ENCODE assay signal across 17 cellular contexts in the genomic region with DNA sequence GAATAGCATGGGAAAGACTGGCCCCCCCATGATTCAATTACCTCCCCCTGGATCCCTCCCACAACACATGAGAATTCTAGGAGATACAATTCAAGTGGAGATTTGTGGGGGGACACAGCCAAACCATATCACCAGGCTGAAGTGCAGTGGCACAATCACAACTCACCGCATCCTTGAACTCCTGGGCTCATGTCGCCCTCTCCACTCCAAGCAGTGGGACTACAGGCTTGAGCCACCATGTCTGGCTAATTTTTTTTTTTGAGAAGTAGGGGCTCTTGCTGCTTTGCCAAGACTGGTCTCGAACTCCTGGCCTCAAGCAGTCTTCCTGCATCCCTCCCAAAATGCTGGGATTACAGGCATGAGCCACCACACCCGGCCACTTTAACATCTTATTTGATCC. TPM values are rescaled to one million over a fixed set of nuclear protein-coding genes. Genes with fewer than 3 reads are reported as not detected.
A peak's percentile ranks its signal among the peaks of the same experiment; 100 is the strongest.
DNase-seq lines count a peak whose midpoint lies in the region; ATAC-seq and TF ChIP-seq lines count a peak whose summit lies in the region.
"Had no signal": no experiment of that assay in that cellular context is flagged by ENCODE, and none has a peak within 500 bp of the region (broad histone marks: within the 10 kb centered on the region; RNA-seq: fewer than 3 reads in every experiment).

No MANE protein-coding gene starts in this region.

- H3K27me3 Mint-ChIP-seq in H9 (ENCODE audit: low read depth) (no peaks in the 10 kb centered on the region; the same call in 1 of the 2 replicates), chondrocyte (ENCODE audit: low read depth) (peaks cover 25% of the 10 kb centered on the region)

- DNase-seq in H9 (no peak), chondrocyte (ENCODE audit: low spot score) (no peak), amniotic stem cell (lab: John Stamatoyannopoulos, UW) (no peak)
- DNase-seq: CD8-positive, alpha-beta T cell; COR-L47; DMS153; DMS79 treated with DMSO at 0.1 percent for 48 hours; EL; GM23248; IMR-90; KG1 had no signal

- no peak overlapping the region for H3K9ac ChIP-seq in H9 (ENCODE audit: extremely low read depth, insufficient read length, low read length)
- H3K9ac ChIP-seq: GM23248 had no signal

- no peak overlapping the region for H3K27ac ChIP-seq in H9 (ENCODE audit: insufficient read length, low read depth, low read length)
- H3K27ac ChIP-seq: A549, GM23248 had no signal

- no CpG with 5 or more reads among the region's 4 CpGs for WGBS in H9 (ENCODE audit: extremely low coverage, insufficient read length, low lambda C conversion rate)

- no peaks in the 10 kb centered on the region for H3K27me3 ChIP-seq in H9 (ENCODE audit: insufficient read depth, low read length)

- H3K23me2 ChIP-seq in H9 (ENCODE audit: insufficient read length, low read depth, low read length, poor library complexity, severe bottlenecking), result no peaks in the 10 kb centered on the region

- no peak overlapping the region for H3K4ac ChIP-seq in H9 (ENCODE audit: low read depth, low read length)

- no peak overlapping the region for H3K23ac ChIP-seq in H9 (ENCODE audit: insufficient read length, low read depth, low read length)

- H3K79me1 ChIP-seq in H9 (ENCODE audit: insufficient read depth, low read depth, low read length, poor library complexity, severe bottlenecking), result no peaks in the 10 kb centered on the region

- no peaks in the 10 kb centered on the region for H3K79me2 ChIP-seq in H9 (ENCODE audit: insufficient read depth, low read length)

- peak; percentile 28; the same call in 1 of the 2 replicates for TF ChIP-seq RAD21 in Ishikawa (IDR thresholded peaks at IDR 0.05; ENCODE audit: low read depth)

- no peaks in the 10 kb centered on the region for H4K20me1 ChIP-seq in H9 (ENCODE audit: control insufficient read depth, insufficient read depth, insufficient read length)

- no peak for ATAC-seq in HG02938 (IDR thresholded peaks at IDR 0.05; ENCODE audit: unreplicated experiment)
- no peak for ATAC-seq in GM21447 (IDR thresholded peaks at IDR 0.05; ENCODE audit: unreplicated experiment)
- ATAC-seq: CD8-positive, alpha-beta T cell had no signal

- H3K36me3 Mint-ChIP-seq in H9 (ENCODE audit: insufficient read depth in 1 of 3, low read depth in 3 of 3) (no peaks in the 10 kb centered on the region), chondrocyte (ENCODE audit: low read depth) (no peaks in the 10 kb centered on the region)
- H3K36me3 Mint-ChIP-seq: CD14-positive monocyte; CD8-positive, alpha-beta T cell had no signal

- no peak overlapping the region for H2BK12ac ChIP-seq in H9 (ENCODE audit: insufficient read length, low read depth, low read length)

- H3K4me2 ChIP-seq in H9 (ENCODE audit: insufficient read depth, insufficient read length, low read length), result no peak overlapping the region
- H3K4me2 ChIP-seq: A549 had no signal

- no peak overlapping the region for H3K56ac ChIP-seq in H9 (ENCODE audit: insufficient read length, low read depth, low read length)

- H3T11ph ChIP-seq in H9 (ENCODE audit: low read length), result no peak overlapping the region

- H2BK5ac ChIP-seq in H9 (ENCODE audit: insufficient read length, low read length), result no peak overlapping the region

- H3K4me1 Mint-ChIP-seq in H9 (peaks cover 0 to 2% of the 10 kb centered on the region in 2 experiments; a peak in 1 of 4 replicates), chondrocyte (ENCODE audit: low read depth) (no peaks in the 10 kb centered on the region)
- H3K4me1 Mint-ChIP-seq: CD14-positive monocyte had no signal

- H3K14ac ChIP-seq in H9 (ENCODE audit: insufficient read depth, low read length), result no peak overlapping the region

- H3K18ac ChIP-seq in H9 (ENCODE audit: insufficient read length, low read depth, low read length), result no peak overlapping the region

- TF ChIP-seq CTCF in H9 (conservative IDR thresholded peaks at IDR 0.05), result peak; percentile 27; the same call in 1 of the 3 replicates
- TF ChIP-seq CTCF in chondrocyte (IDR thresholded peaks at IDR 0.05), result peak; percentile 28

- no peaks in the 10 kb centered on the region for H3K9me3 ChIP-seq in H9 (ENCODE audit: control insufficient read depth, low read depth, low read length)
- H3K9me3 ChIP-seq: A549, HAP-1 had no signal

- H4K91ac ChIP-seq in H9 (ENCODE audit: insufficient read length, low read depth, low read length), result no peak overlapping the region

- no peak overlapping the region for H4K5ac ChIP-seq in H9 (ENCODE audit: insufficient read length, low read depth, low read length)

- no peak overlapping the region for H2AFZ ChIP-seq in H9 (ENCODE audit: low read length)
- H2AFZ ChIP-seq: GM23248 had no signal

- H3K27ac Mint-ChIP-seq in H9 (no peak overlapping the region; a peak in 1 of 7 replicates), chondrocyte (ENCODE audit: unreplicated experiment) (no peak overlapping the region)
- H3K27ac Mint-ChIP-seq: CD14-positive monocyte; CD8-positive, alpha-beta T cell had no signal

- no peak for TF ChIP-seq EP300 in Ishikawa (IDR thresholded peaks at IDR 0.05; ENCODE audit: borderline replicate concordance)

- H4K8ac ChIP-seq in H9 (replicated peaks; ENCODE audit: insufficient read length, low read depth, low read length), result no peak overlapping the region

- H2BK120ac ChIP-seq in H9 (ENCODE audit: low read depth, low read length, poor library complexity, severe bottlenecking), result no peak overlapping the region

- H3K4me1 ChIP-seq in H9 (ENCODE audit: insufficient read depth, low read length), result no peaks in the 10 kb centered on the region
- H3K4me1 ChIP-seq: A549 had no signal

- no peak overlapping the region for H2BK15ac ChIP-seq in H9 (ENCODE audit: low read depth, low read length)

- no peak overlapping the region for H2AK5ac ChIP-seq in H9 (ENCODE audit: insufficient read length, low read length)

- no peak overlapping the region for H3K4me3 Mint-ChIP-seq in H9
- H3K4me3 Mint-ChIP-seq in chondrocyte (ENCODE audit: unreplicated experiment), result no peak overlapping the region
- H3K4me3 Mint-ChIP-seq: CD14-positive monocyte; CD8-positive, alpha-beta T cell had no signal

- no peak overlapping the region for H2BK20ac ChIP-seq in H9 (ENCODE audit: low read depth, low read length, poor library complexity, severe bottlenecking)

- H3K9me3 Mint-ChIP-seq in H9, result no peaks in the 10 kb centered on the region; a peak in 1 of 5 replicates
- no peaks in the 10 kb centered on the region for H3K9me3 Mint-ChIP-seq in chondrocyte (ENCODE audit: low read depth)
- H3K9me3 Mint-ChIP-seq: CD8-positive, alpha-beta T cell had no signal

TF ChIP-seq in Ishikawa, 13 proteins besides CTCF, POLR2A, EP300 and RAD21:
- TF ChIP-seq ZBTB7A (IDR thresholded peaks at IDR 0.05; ENCODE audit: low read depth) (no peak), CEBPB (IDR thresholded peaks at IDR 0.05) (no peak), TCF12 (IDR thresholded peaks at IDR 0.05; ENCODE audit: low read depth) (no peak), CREB1 (IDR thresholded peaks at IDR 0.05; ENCODE audit: low read depth) (no peak), TAF1 (IDR thresholded peaks at IDR 0.05; ENCODE audit: low read depth) (no peak), EGR1 (IDR thresholded peaks at IDR 0.05) (no peak), USF1 (IDR thresholded peaks at IDR 0.05) (no peak), FOXM1 (IDR thresholded peaks at IDR 0.05; ENCODE audit: borderline replicate concordance, low read depth) (no peak), YY1 (IDR thresholded peaks at IDR 0.05; ENCODE audit: low read depth) (no peak), TEAD4 (IDR thresholded peaks at IDR 0.05) (no peak)
- TF ChIP-seq, protein P1, sequence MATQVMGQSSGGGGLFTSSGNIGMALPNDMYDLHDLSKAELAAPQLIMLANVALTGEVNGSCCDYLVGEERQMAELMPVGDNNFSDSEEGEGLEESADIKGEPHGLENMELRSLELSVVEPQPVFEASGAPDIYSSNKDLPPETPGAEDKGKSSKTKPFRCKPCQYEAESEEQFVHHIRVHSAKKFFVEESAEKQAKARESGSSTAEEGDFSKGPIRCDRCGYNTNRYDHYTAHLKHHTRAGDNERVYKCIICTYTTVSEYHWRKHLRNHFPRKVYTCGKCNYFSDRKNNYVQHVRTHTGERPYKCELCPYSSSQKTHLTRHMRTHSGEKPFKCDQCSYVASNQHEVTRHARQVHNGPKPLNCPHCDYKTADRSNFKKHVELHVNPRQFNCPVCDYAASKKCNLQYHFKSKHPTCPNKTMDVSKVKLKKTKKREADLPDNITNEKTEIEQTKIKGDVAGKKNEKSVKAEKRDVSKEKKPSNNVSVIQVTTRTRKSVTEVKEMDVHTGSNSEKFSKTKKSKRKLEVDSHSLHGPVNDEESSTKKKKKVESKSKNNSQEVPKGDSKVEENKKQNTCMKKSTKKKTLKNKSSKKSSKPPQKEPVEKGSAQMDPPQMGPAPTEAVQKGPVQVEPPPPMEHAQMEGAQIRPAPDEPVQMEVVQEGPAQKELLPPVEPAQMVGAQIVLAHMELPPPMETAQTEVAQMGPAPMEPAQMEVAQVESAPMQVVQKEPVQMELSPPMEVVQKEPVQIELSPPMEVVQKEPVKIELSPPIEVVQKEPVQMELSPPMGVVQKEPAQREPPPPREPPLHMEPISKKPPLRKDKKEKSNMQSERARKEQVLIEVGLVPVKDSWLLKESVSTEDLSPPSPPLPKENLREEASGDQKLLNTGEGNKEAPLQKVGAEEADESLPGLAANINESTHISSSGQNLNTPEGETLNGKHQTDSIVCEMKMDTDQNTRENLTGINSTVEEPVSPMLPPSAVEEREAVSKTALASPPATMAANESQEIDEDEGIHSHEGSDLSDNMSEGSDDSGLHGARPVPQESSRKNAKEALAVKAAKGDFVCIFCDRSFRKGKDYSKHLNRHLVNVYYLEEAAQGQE (IDR thresholded peaks at IDR 0.05; ENCODE audit: low read depth), result no peak
- TF ChIP-seq, protein P2, sequence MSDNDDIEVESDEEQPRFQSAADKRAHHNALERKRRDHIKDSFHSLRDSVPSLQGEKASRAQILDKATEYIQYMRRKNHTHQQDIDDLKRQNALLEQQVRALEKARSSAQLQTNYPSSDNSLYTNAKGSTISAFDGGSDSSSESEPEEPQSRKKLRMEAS (IDR thresholded peaks at IDR 0.05), result no peak

RNA-seq across cellular contexts. Expression of gene ACTL8, which starts 27.0 kb away (rescaled TPM):
- total RNA-seq in H9 (2021) (0.26 TPM in 1 of 2 replicates, not detected in the other), chondrocyte (not detected in 3 replicates)
- total RNA-seq: CD8-positive, alpha-beta T cell had no signal
